In genomic region chr16:18039931-18040330, GRCh38 we compare ENCODE assay signal across 26 cellular contexts.
A peak's percentile ranks its signal among the peaks of the same experiment; 100 is the strongest.
DNase-seq lines count a peak whose midpoint lies in the region; ATAC-seq and TF ChIP-seq lines count a peak whose summit lies in the region.
"Had no signal": no experiment of that assay in that cellular context is flagged by ENCODE, and none has a peak within 500 bp of the region (broad histone marks: within the 10 kb centered on the region; RNA-seq: fewer than 3 reads in every experiment).

No MANE protein-coding gene starts in this region.

- no peak overlapping the region for H3K27ac Mint-ChIP-seq in endothelial cell (ENCODE audit: unreplicated experiment)
- no peak overlapping the region for H3K27ac Mint-ChIP-seq in CD4-positive, alpha-beta T cell
- H3K27ac Mint-ChIP-seq: B cell; CD14-positive monocyte; T-helper 2 cell treated with Interferon-gamma antibody and Interleukin-4, amounts not matched to agents 5 μg/mL and 100 μg/mL, for 36 hours had no signal

- no peak for ATAC-seq in CD4-positive, alpha-beta T cell (ENCODE audit: poor library complexity)

- H3K27ac ChIP-seq in HEK293 (ENCODE audit: extremely low read depth, low read depth, low read length) (no peak overlapping the region), SK-N-SH (ENCODE audit: low read depth in 2 of 2, low read length in 1 of 2) (no peak overlapping the region)
- H3K27ac ChIP-seq in CD4-positive, alpha-beta T cell (ENCODE audit: low read depth, low read length) = no peak overlapping the region
- H3K27ac ChIP-seq: KMS-11, PC-9, SJSA1 had no signal

- WGBS in SK-N-SH (ENCODE audit: low lambda C conversion rate) = 29% methylated on average over 3 of the region's 3 CpGs

- H3K9me2 ChIP-seq in SK-N-SH = no peaks in the 10 kb centered on the region

- H3K36me3 Mint-ChIP-seq in endothelial cell (ENCODE audit: low read depth, unreplicated experiment) = no peaks in the 10 kb centered on the region
- no peaks in the 10 kb centered on the region for H3K36me3 Mint-ChIP-seq in CD4-positive, alpha-beta T cell (ENCODE audit: low read depth)
- H3K36me3 Mint-ChIP-seq: CD14-positive monocyte had no signal

- H3K27me3 ChIP-seq in SK-N-SH (ENCODE audit: insufficient read depth) = no peaks in the 10 kb centered on the region
- peaks cover 5% of the 10 kb centered on the region for H3K27me3 ChIP-seq in CD4-positive, alpha-beta T cell (ENCODE audit: control insufficient read depth, insufficient read depth, low read length)
- H3K27me3 ChIP-seq: SJSA1 had no signal

- TF ChIP-seq CTCF in HEK293 (tag by site-specific recombination; IDR thresholded peaks at IDR 0.05) (no peak), SK-N-SH (IDR thresholded peaks at IDR 0.05) (no peak), endothelial cell (IDR thresholded peaks at IDR 0.05; ENCODE audit: unreplicated experiment) (no peak)
- TF ChIP-seq CTCF in CD4-positive, alpha-beta T cell (IDR thresholded peaks at IDR 0.05) = no peak

- H3K9me3 ChIP-seq in HEK293 (ENCODE audit: control insufficient read depth, insufficient read depth, low read depth, low read length) (no peaks in the 10 kb centered on the region), SK-N-SH (no peaks in the 10 kb centered on the region)
- no peaks in the 10 kb centered on the region for H3K9me3 ChIP-seq in CD4-positive, alpha-beta T cell (ENCODE audit: control insufficient read depth, low read length)

- TF ChIP-seq RAD21 in SK-N-SH (IDR thresholded peaks at IDR 0.05; ENCODE audit: low read length) = no peak

- POLR2A ChIA-PET in HEK293 (lab: Yijun Ruan, JAX) = interaction anchor here (0.6 kb wide), 1 partner anchor 9 kb away, joined by 3 read pairs; no protein-coding TSS in a partner anchor
- POLR2A ChIA-PET in SK-N-SH (lab: Yijun Ruan, JAX) = no interaction called here
- POLR2A ChIA-PET in CD4-positive, alpha-beta T cell (lab: Charles Lee) = no interaction called here

- no peaks in the 10 kb centered on the region for H3K27me3 Mint-ChIP-seq in endothelial cell (ENCODE audit: unreplicated experiment)
- peaks cover 11% of the 10 kb centered on the region for H3K27me3 Mint-ChIP-seq in CD4-positive, alpha-beta T cell

- no peaks in the 10 kb centered on the region for H3K79me2 ChIP-seq in SK-N-SH (ENCODE audit: insufficient read depth)

- CTCF ChIA-PET in HEK293 (lab: Yijun Ruan, JAX) (interaction anchor here (0.6 kb wide), 1 partner anchor 21 kb away, joined by 4 read pairs; no protein-coding TSS in a partner anchor), SK-N-SH (lab: Yijun Ruan, JAX) (no interaction called here)
- CTCF ChIA-PET in CD4-positive, alpha-beta T cell (lab: Charles Lee) = no interaction called here

- no peak overlapping the region for H3K4me3 ChIP-seq in HEK293 (ENCODE audit: low read depth, low read length)
- H3K4me3 ChIP-seq in SK-N-SH (ENCODE audit: low read depth in 2 of 2, low read length in 1 of 2) = no peak overlapping the region
- H3K4me3 ChIP-seq: PC-9, SJSA1 had no signal

- H4K20me1 ChIP-seq in SK-N-SH (ENCODE audit: insufficient read depth) = no peaks in the 10 kb centered on the region

- no peak overlapping the region for H2AFZ ChIP-seq in SK-N-SH (ENCODE audit: low read depth)
- H2AFZ ChIP-seq: PC-9 had no signal

- no peaks in the 10 kb centered on the region for H3F3A ChIP-seq in SK-N-SH (replicated peaks; ENCODE audit: insufficient read depth)

- H3K4me1 ChIP-seq in HEK293 (ENCODE audit: control insufficient read depth, insufficient read depth, low read length) (no peaks in the 10 kb centered on the region), SK-N-SH (ENCODE audit: control insufficient read depth in 1 of 2, insufficient read depth in 2 of 2, low read depth in 1 of 2, low read length in 1 of 2) (no peaks in the 10 kb centered on the region)
- H3K4me1 ChIP-seq: SJSA1 had no signal

- H3K4me3 Mint-ChIP-seq in endothelial cell (ENCODE audit: unreplicated experiment) = no peak overlapping the region
- no peak overlapping the region for H3K4me3 Mint-ChIP-seq in CD4-positive, alpha-beta T cell
- H3K4me3 Mint-ChIP-seq: B cell; CD14-positive monocyte; T-helper 2 cell treated with Interferon-gamma antibody and Interleukin-4, amounts not matched to agents 5 μg/mL and 100 μg/mL, for 36 hours had no signal

- no peak overlapping the region for H3K4me2 ChIP-seq in SK-N-SH
- H3K4me2 ChIP-seq: KMS-11, PC-9 had no signal

- DNase-seq in EH (ENCODE audit: low read depth) (peak; percentile 6), SK-N-SH (no peak), endothelial cell (ENCODE audit: low spot score) (peak; percentile 8), NCI-H526 (lab: John Stamatoyannopoulos, UW) (no peak), nucleus accumbens (lab: John Stamatoyannopoulos, UW) (no peak), activated gamma-delta T cell (lab: John Stamatoyannopoulos, UW) (no peak)
- DNase-seq in CD4-positive, alpha-beta T cell = no peak
- DNase-seq: Calu3; NCI-H1105; NCI-H1436 treated with DMSO at 0.1 percent for 48 hours; NCI-H187 treated with DMSO at 0.1 percent for 48 hours; NCI-H2171 treated with DMSO at 0.1 percent for 48 hours; NCI-H345; NCI-H510A treated with DMSO at 0.1 percent for 48 hours; NCI-H748 treated with DMSO at 0.1 percent for 48 hours; NK-92 treated with Interleukin-12 subunit alpha and Interleukin-12 subunit beta, amount 100 ng/mL, for 24 hours; PC-9; Right ventricle myocardium superior; RPMI8226; T-helper 1 cell had no signal

- H3K36me3 ChIP-seq in HEK293 (ENCODE audit: control insufficient read depth in 2 of 2, insufficient read depth in 1 of 2, low read length in 2 of 2) (no peaks in the 10 kb centered on the region), SK-N-SH (replicated peaks in 1 of 2; ENCODE audit: control insufficient read depth in 1 of 2, insufficient read depth in 2 of 2, low read length in 1 of 2) (no peaks in the 10 kb centered on the region)
- H3K36me3 ChIP-seq: SJSA1 had no signal

- intact Hi-C loops in CD4-positive, alpha-beta T cell (cut with DNase I, micrococcal nuclease) = no loop called here

- TF ChIP-seq EP300 in SK-N-SH (IDR thresholded peaks at IDR 0.05; ENCODE audit: borderline replicate concordance in 1 of 2, low read depth in 1 of 2, low read length in 1 of 2) = no peak

- no peaks in the 10 kb centered on the region for H3K4me1 Mint-ChIP-seq in endothelial cell (ENCODE audit: unreplicated experiment)
- no peaks in the 10 kb centered on the region for H3K4me1 Mint-ChIP-seq in CD4-positive, alpha-beta T cell (ENCODE audit: low read depth)
- H3K4me1 Mint-ChIP-seq: B cell, CD14-positive monocyte had no signal

- no peak overlapping the region for H3K9ac ChIP-seq in SK-N-SH
- H3K9ac ChIP-seq: KMS-11 had no signal

- no peaks in the 10 kb centered on the region for H3K9me3 Mint-ChIP-seq in endothelial cell (ENCODE audit: unreplicated experiment)
- no peaks in the 10 kb centered on the region for H3K9me3 Mint-ChIP-seq in CD4-positive, alpha-beta T cell
- H3K9me3 Mint-ChIP-seq: T-helper 2 cell treated with Interferon-gamma antibody and Interleukin-4, amounts not matched to agents 5 μg/mL and 100 μg/mL, for 36 hours had no signal

TF ChIP-seq in HEK293, 187 proteins besides CTCF, POLR2A, EP300 and RAD21 (continues in another document):
- TF ChIP-seq SCRT2 (tag by site-specific recombination; IDR thresholded peaks at IDR 0.05) (no peak), BCL6B (tag by site-specific recombination; IDR thresholded peaks at IDR 0.05) (no peak), YY2 (tag by site-specific recombination; IDR thresholded peaks at IDR 0.05) (no peak)

TF ChIP-seq in SK-N-SH, 30 proteins besides CTCF, POLR2A, EP300 and RAD21:
- TF ChIP-seq REST (IDR thresholded peaks at IDR 0.05; ENCODE audit: low read depth, low read length) = peak; percentile 89
- TF ChIP-seq SMC3 (IDR thresholded peaks at IDR 0.05; ENCODE audit: low read depth, low read length) = no peak

Comparison
In these comparisons a context has a peak if more than half of its experiments do, and no peak if none do; other contexts are left out.
1. DNase-seq: peak in EH (single experiment) and endothelial cell (single experiment); none in SK-N-SH (single experiment), NCI-H526 (0 of 2), nucleus accumbens (0 of 56), CD4-positive, alpha-beta T cell (0 of 10) and activated gamma-delta T cell (single experiment).